17 cellular contexts compared by ENCODE assay signal in the genomic region with DNA sequence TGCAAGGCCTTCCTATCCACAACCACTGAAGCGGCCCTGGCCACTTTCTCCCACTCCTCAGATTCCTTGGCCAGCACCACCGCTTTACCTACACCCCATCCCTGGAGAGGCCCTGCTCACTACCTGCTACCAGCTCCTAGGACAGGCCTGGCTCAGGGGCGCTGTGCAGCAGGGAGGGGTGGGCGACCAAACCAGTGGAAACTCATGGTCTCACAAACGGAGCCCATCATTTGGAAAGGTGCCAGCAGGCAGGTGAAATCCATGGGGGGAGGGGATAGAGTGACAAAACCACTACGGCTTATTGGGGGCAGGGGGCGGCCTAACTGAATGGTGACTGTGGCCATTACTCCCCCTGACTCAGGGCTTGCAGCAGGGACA. TPM values are rescaled to one million over a fixed set of nuclear protein-coding genes. Genes with fewer than 3 reads are reported as not detected.
DNase-seq lines count a peak whose midpoint lies in the region; ATAC-seq and TF ChIP-seq lines count a peak whose summit lies in the region.
"Had no signal": no experiment of that assay in that cellular context is flagged by ENCODE, and none has a peak within 500 bp of the region (broad histone marks: within the 10 kb centered on the region; RNA-seq: fewer than 3 reads in every experiment).

No MANE protein-coding gene starts in this region.

- H3K79me2 ChIP-seq in H9 (ENCODE audit: insufficient read depth, low read length) (no peaks in the 10 kb centered on the region), mesendoderm (ENCODE audit: control insufficient read depth, insufficient read depth, low read length) (no peaks in the 10 kb centered on the region)

- no peaks in the 10 kb centered on the region for H3K9me3 Mint-ChIP-seq in T-helper 1 cell treated with Interleukin-12 subunit alpha and Interleukin-12 subunit beta and Interleukin-4 antibody, amounts not matched to agents 30 μg/mL and 1 μg/mL, for 36 hours
- H3K9me3 Mint-ChIP-seq in H9: no peaks in the 10 kb centered on the region; a peak in 1 of 5 replicates
- H3K9me3 Mint-ChIP-seq in activated T-helper 17 cell treated with anti-CD3 and anti-CD28 coated beads, Interleukin-2, amount 50 U/mL, for 72 hours: no peaks in the 10 kb centered on the region

- H2BK12ac ChIP-seq in H9 (ENCODE audit: insufficient read length, low read depth, low read length): no peak overlapping the region
- no peak overlapping the region for H2BK12ac ChIP-seq in neuronal stem cell (ENCODE audit: low read length)

- H3K9me3 ChIP-seq in H9 (ENCODE audit: control insufficient read depth, low read depth, low read length) (no peaks in the 10 kb centered on the region), neuronal stem cell (replicated peaks in 1 of 2; ENCODE audit: control insufficient read depth in 2 of 2, insufficient read depth in 1 of 2, low read depth in 1 of 2, low read length in 2 of 2) (peaks cover 0 to 2% of the 10 kb centered on the region in 2 donors)
- H3K9me3 ChIP-seq: BLaER1 had no signal

- no peak overlapping the region for H2BK120ac ChIP-seq in H9 (ENCODE audit: low read depth, low read length, poor library complexity, severe bottlenecking)
- H2BK120ac ChIP-seq in neuronal stem cell (ENCODE audit: low read depth, low read length): no peak overlapping the region
- H2BK120ac ChIP-seq in mesendoderm (ENCODE audit: low read depth, low read length): no peak overlapping the region

- H3K27ac Mint-ChIP-seq in T-helper 1 cell treated with Interleukin-12 subunit alpha and Interleukin-12 subunit beta and Interleukin-4 antibody, amounts not matched to agents 30 μg/mL and 1 μg/mL, for 36 hours: peak overlapping the region; percentile 31
- peak overlapping the region; percentile 62 to 78 (median 71); a peak in 1 of 7 replicates for H3K27ac Mint-ChIP-seq in H9
- peak overlapping the region; percentile 69 for H3K27ac Mint-ChIP-seq in activated T-helper 17 cell treated with anti-CD3 and anti-CD28 coated beads, Interleukin-2, amount 50 U/mL, for 72 hours

- H3K4ac ChIP-seq in H9 (ENCODE audit: low read depth, low read length): no peak overlapping the region
- no peak overlapping the region for H3K4ac ChIP-seq in neuronal stem cell (ENCODE audit: low read length)
- no peak overlapping the region for H3K4ac ChIP-seq in mesendoderm (ENCODE audit: low read depth, low read length)

- H4K91ac ChIP-seq in H9 (ENCODE audit: insufficient read length, low read depth, low read length): no peak overlapping the region
- H4K91ac ChIP-seq in neuronal stem cell (ENCODE audit: low read depth, low read length, poor library complexity): no peak overlapping the region

- H3K4me3 ChIP-seq in neuronal stem cell (ENCODE audit: low read length in 2 of 2) (no peak overlapping the region), mesendoderm (ENCODE audit: low read length) (no peak overlapping the region)
- H3K4me3 ChIP-seq: BLaER1 had no signal

- peaks cover 3% of the 10 kb centered on the region for H3K4me1 Mint-ChIP-seq in T-helper 1 cell treated with Interleukin-12 subunit alpha and Interleukin-12 subunit beta and Interleukin-4 antibody, amounts not matched to agents 30 μg/mL and 1 μg/mL, for 36 hours (ENCODE audit: low read depth)
- peaks cover 0 to 4% of the 10 kb centered on the region in 2 experiments; a peak in 1 of 4 replicates for H3K4me1 Mint-ChIP-seq in H9
- H3K4me1 Mint-ChIP-seq in activated T-helper 17 cell treated with anti-CD3 and anti-CD28 coated beads, Interleukin-2, amount 50 U/mL, for 72 hours: no peaks in the 10 kb centered on the region

- H3K14ac ChIP-seq in H9 (ENCODE audit: insufficient read depth, low read length): no peak overlapping the region; the same call in 1 of the 2 replicates
- no peak overlapping the region for H3K14ac ChIP-seq in neuronal stem cell (ENCODE audit: low read length)

- no peak overlapping the region for H2AK5ac ChIP-seq in H9 (ENCODE audit: insufficient read length, low read length)
- no peak overlapping the region for H2AK5ac ChIP-seq in neuronal stem cell (ENCODE audit: low read depth, low read length)
- no peak overlapping the region for H2AK5ac ChIP-seq in mesendoderm (ENCODE audit: low read length)

- H3T11ph ChIP-seq in H9 (ENCODE audit: low read length): no peak overlapping the region

- H2AFZ ChIP-seq in H9 (ENCODE audit: low read length): no peak overlapping the region
- no peak overlapping the region for H2AFZ ChIP-seq in neuronal stem cell (ENCODE audit: low read length)

- H3K9ac ChIP-seq in H9 (ENCODE audit: extremely low read depth, insufficient read length, low read length) (no peak overlapping the region), neuronal stem cell (ENCODE audit: low read depth, low read length, poor library complexity) (no peak overlapping the region), mesendoderm (ENCODE audit: low read length) (no peak overlapping the region)
- H3K9ac ChIP-seq: BLaER1 had no signal

- no peak overlapping the region for H3K4me3 Mint-ChIP-seq in T-helper 1 cell treated with Interleukin-12 subunit alpha and Interleukin-12 subunit beta and Interleukin-4 antibody, amounts not matched to agents 30 μg/mL and 1 μg/mL, for 36 hours
- no peak overlapping the region for H3K4me3 Mint-ChIP-seq in H9
- H3K4me3 Mint-ChIP-seq in activated T-helper 17 cell treated with anti-CD3 and anti-CD28 coated beads, Interleukin-2, amount 50 U/mL, for 72 hours: no peak overlapping the region

- H3K27me3 Mint-ChIP-seq in T-helper 1 cell treated with Interleukin-12 subunit alpha and Interleukin-12 subunit beta and Interleukin-4 antibody, amounts not matched to agents 30 μg/mL and 1 μg/mL, for 36 hours (ENCODE audit: low read depth): no peaks in the 10 kb centered on the region
- H3K27me3 Mint-ChIP-seq in H9 (ENCODE audit: low read depth): no peaks in the 10 kb centered on the region
- no peaks in the 10 kb centered on the region for H3K27me3 Mint-ChIP-seq in activated T-helper 17 cell treated with anti-CD3 and anti-CD28 coated beads, Interleukin-2, amount 50 U/mL, for 72 hours

- H4K20me1 ChIP-seq in H9 (ENCODE audit: control insufficient read depth, insufficient read depth, insufficient read length): no peaks in the 10 kb centered on the region
- H4K20me1 ChIP-seq: BLaER1 had no signal

- peaks cover 39 to 79% of the 10 kb centered on the region in 2 donors for H3K36me3 ChIP-seq in neuronal stem cell (replicated peaks in 1 of 2; ENCODE audit: control insufficient read depth in 2 of 2, insufficient read depth in 2 of 2, low read length in 2 of 2)
- H3K36me3 ChIP-seq in mesendoderm (ENCODE audit: control insufficient read depth, insufficient read depth, low read length): peaks cover 6% of the 10 kb centered on the region

- H2BK15ac ChIP-seq in H9 (ENCODE audit: low read depth, low read length) (no peak overlapping the region), neuronal stem cell (ENCODE audit: low read length) (no peak overlapping the region), mesendoderm (replicated peaks; ENCODE audit: low read depth) (no peak overlapping the region)

- H3K4me2 ChIP-seq in H9 (ENCODE audit: insufficient read depth, insufficient read length, low read length) (no peak overlapping the region), neuronal stem cell (ENCODE audit: insufficient read depth, low read length, poor library complexity, severe bottlenecking) (no peak overlapping the region), mesendoderm (ENCODE audit: low read length) (no peak overlapping the region)
- H3K4me2 ChIP-seq: BLaER1 had no signal

- no CpG with 5 or more reads among the region's 7 CpGs for WGBS in H9 (ENCODE audit: extremely low coverage, insufficient read length, low lambda C conversion rate)
- no CpG with 5 or more reads among the region's 7 CpGs for WGBS in neuronal stem cell (ENCODE audit: extremely low coverage in 2 of 2, insufficient read length in 2 of 2, insufficient replicate concordance in 1 of 2), 2 donors
- WGBS in mesendoderm (ENCODE audit: extremely low coverage, insufficient coverage, low lambda C conversion rate): no CpG with 5 or more reads among the region's 7 CpGs

- H2BK5ac ChIP-seq in H9 (ENCODE audit: insufficient read length, low read length) (no peak overlapping the region), neuronal stem cell (ENCODE audit: low read length) (peak overlapping the region; percentile 39), mesendoderm (ENCODE audit: low read length) (no peak overlapping the region)

- DNase-seq in T-helper 1 cell (no peak), H9 (no peak), neuronal stem cell (ENCODE audit: low spot score) (no peak), NCI-H1694 treated with DMSO at 0.1 percent for 48 hours (lab: John Stamatoyannopoulos, UW) (no peak), mesendoderm (no peak)
- DNase-seq: DMS79 treated with DMSO at 0.1 percent for 48 hours, KG1, NCI-H1048, NCI-H1436 treated with DMSO at 0.1 percent for 48 hours, NCI-H2081, NCI-H2227 treated with DMSO at 0.1 percent for 48 hours, NCI-H524, SHP77 had no signal

- no peaks in the 10 kb centered on the region for H3K23me2 ChIP-seq in H9 (ENCODE audit: insufficient read length, low read depth, low read length, poor library complexity, severe bottlenecking)

- H3K27ac ChIP-seq in H9 (ENCODE audit: insufficient read length, low read depth, low read length) (no peak overlapping the region), neuronal stem cell (replicated peaks; ENCODE audit: low read length) (no peak overlapping the region), mesendoderm (ENCODE audit: low read depth, low read length) (no peak overlapping the region)
- H3K27ac ChIP-seq: BLaER1 had no signal

- no peak for TF ChIP-seq CTCF in H9 (conservative IDR thresholded peaks at IDR 0.05)

- H3K27me3 ChIP-seq in H9 (ENCODE audit: insufficient read depth, low read length) (no peaks in the 10 kb centered on the region; the same call in 1 of the 2 replicates), neuronal stem cell (ENCODE audit: control insufficient read depth in 3 of 3, insufficient read depth in 3 of 3, low read depth in 1 of 3, low read length in 3 of 3) (no peaks in the 10 kb centered on the region), mesendoderm (ENCODE audit: insufficient read depth, low read length, poor library complexity) (no peaks in the 10 kb centered on the region)
- H3K27me3 ChIP-seq: BLaER1 had no signal

- peaks cover 23% of the 10 kb centered on the region for H3K36me3 Mint-ChIP-seq in T-helper 1 cell treated with Interleukin-12 subunit alpha and Interleukin-12 subunit beta and Interleukin-4 antibody, amounts not matched to agents 30 μg/mL and 1 μg/mL, for 36 hours (ENCODE audit: low read depth)
- peaks cover 4 to 62% (median 35%) of the 10 kb centered on the region in 3 experiments for H3K36me3 Mint-ChIP-seq in H9 (ENCODE audit: insufficient read depth in 1 of 3, low read depth in 3 of 3)
- H3K36me3 Mint-ChIP-seq in activated T-helper 17 cell treated with anti-CD3 and anti-CD28 coated beads, Interleukin-2, amount 50 U/mL, for 72 hours (ENCODE audit: low read depth): peaks cover 72% of the 10 kb centered on the region

- H3K18ac ChIP-seq in H9 (ENCODE audit: insufficient read length, low read depth, low read length) (no peak overlapping the region), neuronal stem cell (ENCODE audit: low read length) (no peak overlapping the region), mesendoderm (ENCODE audit: low read length) (no peak overlapping the region)

- no peak overlapping the region for H2BK20ac ChIP-seq in H9 (ENCODE audit: low read depth, low read length, poor library complexity, severe bottlenecking)

- no peak for ATAC-seq in activated T-helper 17 cell treated with anti-CD3 and anti-CD28 coated beads, Interleukin-2, amount 50 U/mL, for 72 hours (replicated peaks)
- no peak for ATAC-seq in HG03280 (IDR thresholded peaks at IDR 0.05; ENCODE audit: unreplicated experiment)

- H3K56ac ChIP-seq in H9 (ENCODE audit: insufficient read length, low read depth, low read length) (no peak overlapping the region), mesendoderm (ENCODE audit: low read length) (no peak overlapping the region)

- H4K5ac ChIP-seq in H9 (ENCODE audit: insufficient read length, low read depth, low read length): no peak overlapping the region
- no peak overlapping the region for H4K5ac ChIP-seq in mesendoderm (ENCODE audit: low read length)

- H3K23ac ChIP-seq in H9 (ENCODE audit: insufficient read length, low read depth, low read length) (no peak overlapping the region), neuronal stem cell (ENCODE audit: low read depth, low read length, poor library complexity) (no peak overlapping the region), mesendoderm (ENCODE audit: low read length) (no peak overlapping the region)

- H4K8ac ChIP-seq in H9 (replicated peaks; ENCODE audit: insufficient read length, low read depth, low read length) (no peak overlapping the region), neuronal stem cell (ENCODE audit: low read depth, low read length) (no peak overlapping the region), mesendoderm (ENCODE audit: low read depth, low read length) (no peak overlapping the region)

- no peaks in the 10 kb centered on the region for H3K79me1 ChIP-seq in H9 (ENCODE audit: insufficient read depth, low read depth, low read length, poor library complexity, severe bottlenecking)
- H3K79me1 ChIP-seq in neuronal stem cell (ENCODE audit: low read depth, low read length): peaks cover 7% of the 10 kb centered on the region
- no peaks in the 10 kb centered on the region for H3K79me1 ChIP-seq in mesendoderm (ENCODE audit: low read length)

- no peaks in the 10 kb centered on the region for H3K4me1 ChIP-seq in H9 (ENCODE audit: insufficient read depth, low read length)
- H3K4me1 ChIP-seq in neuronal stem cell (ENCODE audit: control insufficient read depth in 2 of 2, insufficient read depth in 1 of 2, low read depth in 1 of 2, low read length in 2 of 2): no peaks in the 10 kb centered on the region
- H3K4me1 ChIP-seq in mesendoderm (ENCODE audit: control insufficient read depth, low read depth, low read length): no peaks in the 10 kb centered on the region

RNA-seq across cellular contexts. Expression of a gene that starts 27.6 kb away (rescaled TPM):
- total RNA-seq in H9 (2021): 18.4 and 19.4 TPM in 2 replicates
- total RNA-seq in activated T-helper 17 cell treated with anti-CD3 and anti-CD28 coated beads, Interleukin-2, amount 50 U/mL, for 72 hours: 10 to 100 TPM; 11.4 to 21.4 TPM
- polyA plus RNA-seq in neuronal stem cell (2013, experiment 1 of 2): 12.3 TPM
- 12.6 TPM for polyA plus RNA-seq in neuronal stem cell (2013, experiment 2 of 2)
- polyA plus RNA-seq in mesendoderm (2013, experiment 1 of 2): 17.5 TPM
- 17.5 TPM for polyA plus RNA-seq in mesendoderm (2013, experiment 2 of 2)

RNA-seq across cellular contexts. Expression of a gene that starts 27.9 kb away (rescaled TPM):
- total RNA-seq in H9 (2021): 191 and 194 TPM in 2 replicates
- total RNA-seq in activated T-helper 17 cell treated with anti-CD3 and anti-CD28 coated beads, Interleukin-2, amount 50 U/mL, for 72 hours: 10 to 100 TPM; 59.7 to 78.3 TPM
- 175 TPM for polyA plus RNA-seq in neuronal stem cell (2013, experiment 1 of 2)
- polyA plus RNA-seq in neuronal stem cell (2013, experiment 2 of 2): 166 TPM
- polyA plus RNA-seq in mesendoderm (2013, experiment 1 of 2): 130 TPM
- polyA plus RNA-seq in mesendoderm (2013, experiment 2 of 2): 129 TPM

RNA-seq across cellular contexts. Expression of a gene that starts 35.4 kb away (rescaled TPM):
- 142 and 150 TPM in 2 replicates for total RNA-seq in H9 (2021)
- 100 to 1,000 TPM; 123 to 163 TPM for total RNA-seq in activated T-helper 17 cell treated with anti-CD3 and anti-CD28 coated beads, Interleukin-2, amount 50 U/mL, for 72 hours
- polyA plus RNA-seq in neuronal stem cell (2013, experiment 1 of 2): 104 TPM
- polyA plus RNA-seq in neuronal stem cell (2013, experiment 2 of 2): 107 TPM
- polyA plus RNA-seq in mesendoderm (2013, experiment 1 of 2): 97.3 TPM
- 103 TPM for polyA plus RNA-seq in mesendoderm (2013, experiment 2 of 2)
